Comparison of ENCODE assay signal across 18 cellular contexts in the genomic region with DNA sequence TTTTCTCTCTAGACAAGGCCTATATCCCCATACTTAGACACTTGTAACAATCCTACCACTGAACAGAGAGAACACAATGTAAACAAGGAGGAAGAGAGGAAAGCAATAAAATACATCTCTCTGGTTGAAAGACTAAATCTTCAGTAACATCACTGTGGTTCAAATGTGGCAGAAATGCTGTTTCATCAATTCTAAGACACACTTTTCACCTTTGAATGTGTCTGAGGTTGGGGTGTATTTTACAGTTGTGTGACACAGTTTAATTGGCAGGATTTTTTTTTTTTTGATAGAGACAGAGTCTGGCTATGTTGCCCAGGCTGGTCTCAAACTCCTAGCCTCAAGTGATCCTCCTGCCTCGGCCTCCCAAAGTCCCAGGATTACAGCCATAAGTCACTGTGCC.
A peak's percentile ranks its signal among the peaks of the same experiment; 100 is the strongest.
DNase-seq lines count a peak whose midpoint lies in the region; ATAC-seq and TF ChIP-seq lines count a peak whose summit lies in the region.
"Had no signal": no experiment of that assay in that cellular context is flagged by ENCODE, and none has a peak within 500 bp of the region (broad histone marks: within the 10 kb centered on the region; RNA-seq: fewer than 3 reads in every experiment).

No MANE protein-coding gene starts in this region.

- no peaks in the 10 kb centered on the region for H3K27me3 Mint-ChIP-seq in activated naive CD8-positive, alpha-beta T cell
- no peaks in the 10 kb centered on the region for H3K27me3 Mint-ChIP-seq in activated naive CD8-positive, alpha-beta T cell treated with anti-CD3 and anti-CD28 coated beads for 36 hours
- no peaks in the 10 kb centered on the region for H3K27me3 Mint-ChIP-seq in glutamatergic neuron (ENCODE audit: unreplicated experiment)

- intact Hi-C loops in upper lobe of right lung (cut with DNase I) (no loop called here), adrenal gland (cut with DNase I) (no loop called here)

- TF ChIP-seq POLR2A in adrenal gland (IDR thresholded peaks at IDR 0.05) = no peak

- no peaks in the 10 kb centered on the region for H3K9me3 Mint-ChIP-seq in activated naive CD8-positive, alpha-beta T cell (ENCODE audit: low read depth)
- no peaks in the 10 kb centered on the region for H3K9me3 Mint-ChIP-seq in activated naive CD8-positive, alpha-beta T cell treated with anti-CD3 and anti-CD28 coated beads for 36 hours
- peaks cover 5% of the 10 kb centered on the region for H3K9me3 Mint-ChIP-seq in glutamatergic neuron (ENCODE audit: unreplicated experiment)

- H3K9me3 ChIP-seq in SK-N-MC (ENCODE audit: low read depth, low read length) (no peaks in the 10 kb centered on the region), parathyroid adenoma (ENCODE audit: control insufficient read depth, low read length) (no peaks in the 10 kb centered on the region), upper lobe of right lung (no peaks in the 10 kb centered on the region), adrenal gland (replicated peaks in 1 of 3) (no peaks in the 10 kb centered on the region)
- H3K9me3 ChIP-seq: esophagus muscularis mucosa had no signal

- 88 to 97% (median 94%) methylated on average over 1 of the region's 1 CpG for WGBS in adrenal gland, 4 donors

- H3K27ac ChIP-seq in SK-N-MC = peak overlapping the region; percentile 60; the same call in 1 of the 2 replicates
- peak overlapping the region; percentile 42 for H3K27ac ChIP-seq in parathyroid adenoma
- H3K27ac ChIP-seq in upper lobe of right lung = no peak overlapping the region
- peak overlapping the region in 1 of 5 donors; percentile 28 for H3K27ac ChIP-seq in adrenal gland
- H3K27ac ChIP-seq: KMS-11 had no signal

- peak overlapping the region; percentile 1 for H3K27ac Mint-ChIP-seq in activated naive CD8-positive, alpha-beta T cell
- no peak overlapping the region for H3K27ac Mint-ChIP-seq in activated naive CD8-positive, alpha-beta T cell treated with anti-CD3 and anti-CD28 coated beads for 36 hours
- peak overlapping the region; percentile 18 for H3K27ac Mint-ChIP-seq in glutamatergic neuron (ENCODE audit: unreplicated experiment)

- no peak overlapping the region for H2AFZ ChIP-seq in parathyroid adenoma

- H3K4me1 ChIP-seq in parathyroid adenoma (peaks cover 5% of the 10 kb centered on the region), upper lobe of right lung (peaks cover 8% of the 10 kb centered on the region), adrenal gland (replicated peaks in 1 of 2) (peaks cover 0 to 25% of the 10 kb centered on the region in 2 donors)

- H3K36me3 Mint-ChIP-seq in activated naive CD8-positive, alpha-beta T cell = no peaks in the 10 kb centered on the region
- H3K36me3 Mint-ChIP-seq in activated naive CD8-positive, alpha-beta T cell treated with anti-CD3 and anti-CD28 coated beads for 36 hours = peaks cover 3% of the 10 kb centered on the region
- no peaks in the 10 kb centered on the region for H3K36me3 Mint-ChIP-seq in glutamatergic neuron (ENCODE audit: unreplicated experiment)

- TF ChIP-seq CTCF in glutamatergic neuron (IDR thresholded peaks at IDR 0.05; ENCODE audit: partially characterized antibody, unreplicated experiment) = no peak
- no peak for TF ChIP-seq CTCF in parathyroid adenoma (IDR thresholded peaks at IDR 0.05)
- TF ChIP-seq CTCF in upper lobe of right lung (IDR thresholded peaks at IDR 0.05) = no peak
- peak in 1 of 6 experiments; percentile 2 for TF ChIP-seq CTCF in adrenal gland (IDR thresholded peaks at IDR 0.05)

- no peak overlapping the region for H3K4me2 ChIP-seq in parathyroid adenoma (ENCODE audit: low read length)
- H3K4me2 ChIP-seq: KMS-11 had no signal

- 0 out of 2 replicates have a peak, but pooled peaks cover 5% of the 10 kb centered on the region for H3K36me3 ChIP-seq in SK-N-MC (ENCODE audit: insufficient read depth, low read length)
- H3K36me3 ChIP-seq in parathyroid adenoma (ENCODE audit: control insufficient read depth, insufficient read depth, low read length) = no peaks in the 10 kb centered on the region
- peaks cover 4% of the 10 kb centered on the region for H3K36me3 ChIP-seq in upper lobe of right lung
- no peaks in the 10 kb centered on the region for H3K36me3 ChIP-seq in adrenal gland (replicated peaks in 1 of 2)
- H3K36me3 ChIP-seq: esophagus muscularis mucosa had no signal

- H3K4me3 ChIP-seq in SK-N-MC (no peak overlapping the region), parathyroid adenoma (ENCODE audit: low read depth, low read length) (no peak overlapping the region), upper lobe of right lung (no peak overlapping the region), adrenal gland (no peak overlapping the region)
- H3K4me3 ChIP-seq: esophagus muscularis mucosa had no signal

- no peak for ATAC-seq in upper lobe of right lung

- H3K4me3 Mint-ChIP-seq in activated naive CD8-positive, alpha-beta T cell = no peak overlapping the region
- H3K4me3 Mint-ChIP-seq in activated naive CD8-positive, alpha-beta T cell treated with anti-CD3 and anti-CD28 coated beads for 36 hours = no peak overlapping the region
- no peak overlapping the region for H3K4me3 Mint-ChIP-seq in glutamatergic neuron (ENCODE audit: unreplicated experiment)

- H3K27me3 ChIP-seq in parathyroid adenoma (ENCODE audit: control insufficient read depth, insufficient read depth, low read length) (no peaks in the 10 kb centered on the region), upper lobe of right lung (no peaks in the 10 kb centered on the region), adrenal gland (no peaks in the 10 kb centered on the region)
- H3K27me3 ChIP-seq: esophagus muscularis mucosa had no signal

- peaks cover 10% of the 10 kb centered on the region for H3K4me1 Mint-ChIP-seq in activated naive CD8-positive, alpha-beta T cell (ENCODE audit: low read depth)
- H3K4me1 Mint-ChIP-seq in activated naive CD8-positive, alpha-beta T cell treated with anti-CD3 and anti-CD28 coated beads for 36 hours = peaks cover 3% of the 10 kb centered on the region
- peaks cover 19% of the 10 kb centered on the region for H3K4me1 Mint-ChIP-seq in glutamatergic neuron (ENCODE audit: low read depth, unreplicated experiment)

- peaks cover under 1% of the 10 kb centered on the region for H3K79me2 ChIP-seq in parathyroid adenoma

- no peak for DNase-seq in activated naive CD8-positive, alpha-beta T cell treated with anti-CD3 and anti-CD28 coated beads for 36 hours
- DNase-seq in SK-N-MC (ENCODE audit: low read depth, low spot score) (no peak), glutamatergic neuron (no peak), NCI-H69 (lab: John Stamatoyannopoulos, UW) (no peak), upper lobe of right lung (no peak), adrenal gland (no peak)
- DNase-seq: activated CD4-positive, alpha-beta T cell treated with anti-CD3 and anti-CD28 coated beads, Interleukin-2, amount 50 U/mL, for 48 hours; activated naive CD4-positive, alpha-beta T cell treated with Interleukin-2 at 50 U/mL for 16 hours; hippocampal formation; NCI-H187 treated with DMSO at 0.1 percent for 48 hours; OCI-M1; SHP77 treated with DMSO at 0.1 percent for 48 hours; stimulated activated CD4-positive, alpha-beta T cell treated with anti-CD3 and anti-CD28 coated beads, Interleukin-12 subunit alpha, Interleukin-12 subunit beta, amount 100 ng/mL, for 4 hours; trophoblast cell had no signal

- no peak overlapping the region for H3K9ac ChIP-seq in SK-N-MC (ENCODE audit: insufficient read length)
- no peak overlapping the region for H3K9ac ChIP-seq in parathyroid adenoma
- H3K9ac ChIP-seq: KMS-11 had no signal
